In the genomic region with DNA sequence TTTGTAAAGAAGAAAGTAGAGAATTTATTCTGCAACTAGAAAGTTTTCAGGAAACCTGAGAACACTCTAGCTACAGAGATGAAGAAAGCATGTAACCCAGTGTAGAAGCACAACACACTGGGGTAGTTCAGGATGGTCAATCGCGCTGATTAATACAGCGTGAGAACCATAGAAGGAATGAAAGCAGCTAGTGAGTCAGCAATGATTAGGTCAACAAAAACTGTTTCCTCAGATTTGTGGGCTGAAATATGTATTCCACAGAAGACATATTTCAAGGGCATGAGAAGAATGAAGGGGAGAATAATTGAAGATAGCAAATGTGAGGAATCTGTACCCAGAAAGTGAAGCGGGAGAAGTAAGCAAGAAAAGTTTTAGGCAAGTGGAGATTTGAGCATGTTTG, we compare ENCODE assay signal across 12 cellular contexts.
DNase-seq lines count a peak whose midpoint lies in the region; ATAC-seq, FAIRE-seq and TF ChIP-seq lines count a peak whose summit lies in the region.
"Had no signal": no experiment of that assay in that cellular context is flagged by ENCODE, and none has a peak within 500 bp of the region (broad histone marks: within the 10 kb centered on the region; RNA-seq: fewer than 3 reads in every experiment).

No MANE protein-coding gene starts in this region.

- H3K9me3 ChIP-seq in AG04450 (ENCODE audit: control insufficient read depth, insufficient read depth, low read length) = no peaks in the 10 kb centered on the region
- no peaks in the 10 kb centered on the region for H3K9me3 ChIP-seq in GM12878 (replicated peaks; ENCODE audit: control insufficient read depth, insufficient read depth, low read length)

- no peaks in the 10 kb centered on the region for H3K27me3 ChIP-seq in AG04450 (ENCODE audit: control insufficient read depth, insufficient read depth, low read length)
- no peaks in the 10 kb centered on the region for H3K27me3 ChIP-seq in GM12878 (replicated peaks in 1 of 2; ENCODE audit: control insufficient read depth in 2 of 2, insufficient read depth in 2 of 2, low read length in 1 of 2)

- POLR2A ChIA-PET in AG04450 (lab: Yijun Ruan, JAX) (no interaction called here), GM12878 (lab: Charles Lee) (interaction anchor here (0.6 to 0.8 kb wide), 2 partner anchors 58 to 93 kb away, joined by 3 to 8 read pairs; no protein-coding TSS in a partner anchor)

- no peaks in the 10 kb centered on the region for H3K36me3 ChIP-seq in GM12878 (ENCODE audit: control insufficient read depth in 2 of 2, insufficient read depth in 2 of 2, low read length in 1 of 2)

- WGBS in GM12878 (ENCODE audit: insufficient coverage, insufficient replicate concordance, low lambda C conversion rate, missing lambda C conversion rate) = 48% methylated on average over 4 of the region's 4 CpGs

- TF ChIP-seq RAD21 in GM12878 (IDR thresholded peaks at IDR 0.05; ENCODE audit: insufficient read depth, low read depth, low read length) = no peak

- no peak for TF ChIP-seq POLR2A in GM12878 (IDR thresholded peaks at IDR 0.05; ENCODE audit: low read depth, low read length)

- no peak overlapping the region for H3K27ac Mint-ChIP-seq in activated T-helper 2 cell treated with anti-CD3 and anti-CD28 coated beads, Interferon-gamma antibody, Interleukin-2, Interleukin-4, amounts not matched to agents 10 μg/mL and 5 μg/mL and 100 μg/mL, durations not matched to agents 14 hours and 24 hours and 36 hours
- H3K27ac Mint-ChIP-seq: B cell, memory B cell had no signal

- H3K27ac ChIP-seq in AG04450 (ENCODE audit: low read depth, low read length) (peak overlapping the region; percentile 75), GM12878 (ENCODE audit: control insufficient read depth, insufficient read depth) (no peak overlapping the region)

- H2AFZ ChIP-seq in GM12878 (ENCODE audit: control insufficient read depth, low read depth, low read length) = no peak overlapping the region

- H3K27me3 Mint-ChIP-seq in activated T-helper 2 cell treated with anti-CD3 and anti-CD28 coated beads, Interferon-gamma antibody, Interleukin-2, Interleukin-4, amounts not matched to agents 10 μg/mL and 5 μg/mL and 100 μg/mL, durations not matched to agents 14 hours and 24 hours and 36 hours (ENCODE audit: low read depth) = no peaks in the 10 kb centered on the region
- H3K27me3 Mint-ChIP-seq: B cell had no signal

- no peaks in the 10 kb centered on the region for H4K20me1 ChIP-seq in GM12878 (ENCODE audit: control insufficient read depth, insufficient read depth)

- no peaks in the 10 kb centered on the region for H3K79me2 ChIP-seq in GM12878 (ENCODE audit: control insufficient read depth, insufficient read depth, low read length)

- TF ChIP-seq CTCF in AG04450 (IDR thresholded peaks at IDR 0.05; ENCODE audit: low read depth, low read length) (no peak), GM12878 (IDR thresholded peaks at IDR 0.05 in 2 of 3, conservative IDR thresholded peaks at IDR 0.05 in 1 of 3; ENCODE audit: control insufficient read depth in 2 of 3, extremely low read depth in 1 of 3, insufficient read depth in 1 of 3, low read depth in 3 of 3, low read length in 3 of 3) (no peak), GM13976 (IDR thresholded peaks at IDR 0.05; ENCODE audit: borderline replicate concordance, control extremely low read depth, extremely low read depth, insufficient read depth, missing control alignments) (no peak)

- peak; percentile 69 for DNase-seq in AG04450 (ENCODE audit: low read depth, low spot score)
- DNase-seq in HS-27A (ENCODE audit: low read depth) = peak; percentile 95
- no peak for DNase-seq in GM12878 (ENCODE audit: low read depth, low spot score)
- DNase-seq in iris pigment epithelial cell (ENCODE audit: low read depth) = peak; percentile 99
- DNase-seq in activated T-helper 2 cell treated with anti-CD3 and anti-CD28 coated beads, Interferon-gamma antibody, Interleukin-2, Interleukin-4, amounts not matched to agents 10 μg/mL and 5 μg/mL and 100 μg/mL, durations not matched to agents 14 hours and 24 hours and 36 hours (ENCODE audit: low spot score) = no peak
- no peak for DNase-seq in GM13976 (ENCODE audit: low spot score)
- DNase-seq: NCI-H1092 treated with DMSO at 0.1 percent for 48 hours, retina had no signal

- SMC1A ChIA-PET in GM12878 (lab: Charles Lee; ENCODE audit: uncharacterized antibody, unreplicated experiment) = interaction anchor here (0.8 to 2.9 kb wide), 10 partner anchors 8 to 155 kb away, joined by 3 to 18 read pairs (median 6); no protein-coding TSS in a partner anchor

- H3K4me1 ChIP-seq in GM12878 (ENCODE audit: control insufficient read depth, insufficient read depth, low read length) = no peaks in the 10 kb centered on the region

- TF ChIP-seq EP300 in GM12878 (IDR thresholded peaks at IDR 0.05; ENCODE audit: borderline replicate concordance in 1 of 2, control insufficient read depth in 1 of 2, low read depth in 2 of 2, low read length in 2 of 2) = no peak

- no peak overlapping the region for H3K4me3 ChIP-seq in AG04450 (ENCODE audit: low read depth, low read length)
- H3K4me3 ChIP-seq in GM12878 = no peak overlapping the region

- H3K36me3 Mint-ChIP-seq in activated T-helper 2 cell treated with anti-CD3 and anti-CD28 coated beads, Interferon-gamma antibody, Interleukin-2, Interleukin-4, amounts not matched to agents 10 μg/mL and 5 μg/mL and 100 μg/mL, durations not matched to agents 14 hours and 24 hours and 36 hours (ENCODE audit: low read depth) = no peaks in the 10 kb centered on the region
- H3K36me3 Mint-ChIP-seq: memory B cell had no signal

- no peak overlapping the region for H3K4me2 ChIP-seq in GM12878 (ENCODE audit: control insufficient read depth, insufficient read depth)

- in situ Hi-C loops in GM12878 (cut with MboI) (no loop called here), GM13976 (cut with MboI; ENCODE audit: low sequenced_read_pairs, unreplicated experiment) (no loop called here)

- peaks cover 3% of the 10 kb centered on the region for H3K9me3 Mint-ChIP-seq in activated T-helper 2 cell treated with anti-CD3 and anti-CD28 coated beads, Interferon-gamma antibody, Interleukin-2, Interleukin-4, amounts not matched to agents 10 μg/mL and 5 μg/mL and 100 μg/mL, durations not matched to agents 14 hours and 24 hours and 36 hours

- no TSS peak for BruUV-seq in GM12878 (replicated peaks; lab: Mats Ljungman, UMichigan)

- ATAC-seq in GM12878 (peak; percentile 86), GM21786 (IDR thresholded peaks at IDR 0.05; ENCODE audit: unreplicated experiment) (no peak), HG03025 (IDR thresholded peaks at IDR 0.05; ENCODE audit: low FRiP score, unreplicated experiment) (no peak)

- no peaks in the 10 kb centered on the region for H3K4me1 Mint-ChIP-seq in activated T-helper 2 cell treated with anti-CD3 and anti-CD28 coated beads, Interferon-gamma antibody, Interleukin-2, Interleukin-4, amounts not matched to agents 10 μg/mL and 5 μg/mL and 100 μg/mL, durations not matched to agents 14 hours and 24 hours and 36 hours (ENCODE audit: low read depth)
- H3K4me1 Mint-ChIP-seq: B cell, memory B cell had no signal

- intact Hi-C loops in GM12878 (cut with micrococcal nuclease; ENCODE audit: unreplicated experiment) = loop anchor here (5.0 kb wide), 1 partner anchor 156 kb away; no protein-coding TSS in a partner anchor
- intact Hi-C loops in activated T-helper 2 cell treated with anti-CD3 and anti-CD28 coated beads, Interferon-gamma antibody, Interleukin-2, Interleukin-4, amounts not matched to agents 10 μg/mL and 5 μg/mL and 100 μg/mL, durations not matched to agents 14 hours and 24 hours and 36 hours (cut with micrococcal nuclease) = no loop called here

- H3K9ac ChIP-seq in GM12878 (ENCODE audit: control insufficient read depth, insufficient read depth, low read length) = no peak overlapping the region

- FAIRE-seq in GM12878 (lab: Jason Lieb, UNC) = no peak

- no peak overlapping the region for H3K4me3 Mint-ChIP-seq in activated T-helper 2 cell treated with anti-CD3 and anti-CD28 coated beads, Interferon-gamma antibody, Interleukin-2, Interleukin-4, amounts not matched to agents 10 μg/mL and 5 μg/mL and 100 μg/mL, durations not matched to agents 14 hours and 24 hours and 36 hours (ENCODE audit: low read depth)
- H3K4me3 Mint-ChIP-seq: B cell, memory B cell had no signal

- CTCF ChIA-PET in AG04450 (lab: Charles Lee) (no interaction called here), GM12878 (lab: Yijun Ruan, JAX) (interaction anchor here (0.7 to 2.9 kb wide), 5 partner anchors 13 to 155 kb away, joined by 3 to 10 read pairs (median 3); no protein-coding TSS in a partner anchor)

- RAD21 ChIA-PET in GM12878 (lab: Charles Lee; ENCODE audit: unreplicated experiment) = interaction anchor here (0.6 to 1.6 kb wide), 3 partner anchors 58 to 154 kb away, joined by 3 to 4 read pairs (median 3); no protein-coding TSS in a partner anchor

TF ChIP-seq in GM12878, 131 proteins besides CTCF, POLR2A, EP300 and RAD21:
- TF ChIP-seq, protein P1, sequence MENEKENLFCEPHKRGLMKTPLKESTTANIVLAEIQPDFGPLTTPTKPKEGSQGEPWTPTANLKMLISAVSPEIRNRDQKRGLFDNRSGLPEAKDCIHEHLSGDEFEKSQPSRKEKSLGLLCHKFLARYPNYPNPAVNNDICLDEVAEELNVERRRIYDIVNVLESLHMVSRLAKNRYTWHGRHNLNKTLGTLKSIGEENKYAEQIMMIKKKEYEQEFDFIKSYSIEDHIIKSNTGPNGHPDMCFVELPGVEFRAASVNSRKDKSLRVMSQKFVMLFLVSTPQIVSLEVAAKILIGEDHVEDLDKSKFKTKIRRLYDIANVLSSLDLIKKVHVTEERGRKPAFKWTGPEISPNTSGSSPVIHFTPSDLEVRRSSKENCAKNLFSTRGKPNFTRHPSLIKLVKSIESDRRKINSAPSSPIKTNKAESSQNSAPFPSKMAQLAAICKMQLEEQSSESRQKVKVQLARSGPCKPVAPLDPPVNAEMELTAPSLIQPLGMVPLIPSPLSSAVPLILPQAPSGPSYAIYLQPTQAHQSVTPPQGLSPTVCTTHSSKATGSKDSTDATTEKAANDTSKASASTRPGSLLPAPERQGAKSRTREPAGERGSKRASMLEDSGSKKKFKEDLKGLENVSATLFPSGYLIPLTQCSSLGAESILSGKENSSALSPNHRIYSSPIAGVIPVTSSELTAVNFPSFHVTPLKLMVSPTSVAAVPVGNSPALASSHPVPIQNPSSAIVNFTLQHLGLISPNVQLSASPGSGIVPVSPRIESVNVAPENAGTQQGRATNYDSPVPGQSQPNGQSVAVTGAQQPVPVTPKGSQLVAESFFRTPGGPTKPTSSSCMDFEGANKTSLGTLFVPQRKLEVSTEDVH (IDR thresholded peaks at IDR 0.05; ENCODE audit: low read depth, partially characterized antibody) = no peak
- no peak for TF ChIP-seq MYB (IDR thresholded peaks at IDR 0.05; ENCODE audit: borderline replicate concordance, low read depth, low read length)
- TF ChIP-seq KAT2A (conservative IDR thresholded peaks at IDR 0.05; ENCODE audit: control insufficient read depth, low read depth, low read length) = no peak
- TF ChIP-seq JUND (IDR thresholded peaks at IDR 0.05; ENCODE audit: low read depth, low read length) = no peak
- no peak for TF ChIP-seq ATF7 (IDR thresholded peaks at IDR 0.05; ENCODE audit: low read depth)
- TF ChIP-seq IKZF2 (IDR thresholded peaks at IDR 0.05) = 0 out of 4 replicates have a peak, but pooled peaks of 1 of the 2 experiments have one; percentile 9
- no peak for TF ChIP-seq CREB1 (IDR thresholded peaks at IDR 0.05; ENCODE audit: low read depth)
- no peak for TF ChIP-seq ASH2L (IDR thresholded peaks at IDR 0.05; ENCODE audit: borderline replicate concordance, low read depth)
TF ChIP-seq in GM12878: peak in this region for 1.

Comparison
In these comparisons a context has a peak if more than half of its experiments do, and no peak if none do; other contexts are left out.
1. DNase-seq: peak in AG04450 (single experiment), HS-27A (single experiment) and iris pigment epithelial cell (single experiment); none in GM12878 (single experiment), activated T-helper 2 cell treated with anti-CD3 and anti-CD28 coated beads, Interferon-gamma antibody, Interleukin-2, Interleukin-4, amounts not matched to agents 10 μg/mL and 5 μg/mL and 100 μg/mL, durations not matched to agents 14 hours and 24 hours and 36 hours (single experiment) and GM13976 (single experiment).